In genomic region chr6:86744048-86744447, GRCh38 we compare ENCODE assay signal across 26 cellular contexts.
"Had no signal": no experiment of that assay in that cellular context is flagged by ENCODE, and none has a peak within 500 bp of the region (broad histone marks: within the 10 kb centered on the region; RNA-seq: fewer than 3 reads in every experiment).

No MANE protein-coding gene starts in this region.

- H3K27me3 ChIP-seq: MG63, SJSA1 had no signal

- H3K4me3 ChIP-seq: MG63, SJSA1, SK-N-MC had no signal

- H3K4me1 ChIP-seq: SJSA1 had no signal

- H3K4me3 Mint-ChIP-seq: IgD-negative memory B cell had no signal

- H3K27ac ChIP-seq: HL-60, RWPE1, SJSA1, SK-N-MC had no signal

- H3K36me3 Mint-ChIP-seq: IgD-negative memory B cell had no signal

- H3K36me3 ChIP-seq: MG63, SJSA1 had no signal

- H3K27ac Mint-ChIP-seq: IgD-negative memory B cell had no signal

- DNase-seq: KBM-7; MG63; NCI-H1092; NCI-H1105 treated with DMSO at 0.1 percent for 48 hours; NCI-H1417 treated with DMSO at 0.1 percent for 48 hours; NCI-H146; NCI-H1694 treated with DMSO at 0.1 percent for 48 hours; NCI-H1930; NCI-H2081; NCI-H2171; NCI-H226; NCI-H446; NCI-H510A; NCI-H524 treated with DMSO at 0.1 percent for 48 hours; NCI-H69; NCI-H774; NK-92 treated with Interleukin-12 subunit alpha and Interleukin-12 subunit beta, amount 100 ng/mL, for 24 hours; PC-3; SHP77 treated with DMSO at 0.1 percent for 48 hours had no signal

- H3K4me1 Mint-ChIP-seq: IgD-negative memory B cell had no signal

- H3K9me3 ChIP-seq: MG63 had no signal

- ATAC-seq: Panc1, PC-3, Right ventricle myocardium inferior had no signal
